ENCODE assay signal across 15 cellular contexts in genomic region chr3:150970665-150971327, GRCh38. TPM values are rescaled to one million over a fixed set of nuclear protein-coding genes. Genes with fewer than 3 reads are reported as not detected.
DNase-seq lines count a peak whose midpoint lies in the region; ATAC-seq, FAIRE-seq and TF ChIP-seq lines count a peak whose summit lies in the region.
"Had no signal": no experiment of that assay in that cellular context is flagged by ENCODE, and none has a peak within 500 bp of the region (broad histone marks: within the 10 kb centered on the region; RNA-seq: fewer than 3 reads in every experiment).

No MANE protein-coding gene starts in this region.

- H3K9ac ChIP-seq in K562 (ENCODE audit: insufficient read depth in 1 of 2, low read depth in 2 of 2, low read length in 2 of 2) = no peak overlapping the region
- H3K9ac ChIP-seq: BLaER1 treated with 17β-estradiol and CSF1 and Interleukin-3, amounts not matched to agents 10 nM and 100 nM had no signal

- ATAC-seq in K562 = no peak
- ATAC-seq in HG02642 (IDR thresholded peaks at IDR 0.05; ENCODE audit: poor library complexity, unreplicated experiment) = no peak
- no peak for ATAC-seq in GM18505 (IDR thresholded peaks at IDR 0.05; ENCODE audit: unreplicated experiment)
- ATAC-seq: gastrocnemius medialis had no signal

- no peak overlapping the region for H2AFZ ChIP-seq in K562 (ENCODE audit: low read depth, low read length)

- no peaks in the 10 kb centered on the region for H3K9me3 ChIP-seq in K562 (replicated peaks; ENCODE audit: control insufficient read depth, insufficient read depth, low read depth, low read length)
- H3K9me3 ChIP-seq: BLaER1 treated with 17β-estradiol and CSF1 and Interleukin-3, amounts not matched to agents 10 nM and 100 nM; gastrocnemius medialis; spleen had no signal

- POLR2A ChIA-PET in AG04449 (lab: Yijun Ruan, JAX) (no interaction called here), K562 (lab: Yijun Ruan, JAX) (no interaction called here), GM10248 (lab: Yijun Ruan, JAX) (no interaction called here)

- no peak for TF ChIP-seq EP300 in K562 (IDR thresholded peaks at IDR 0.05; ENCODE audit: low read length)

- H3K36me3 ChIP-seq in K562 (ENCODE audit: control insufficient read depth, insufficient read depth, low read length) = no peaks in the 10 kb centered on the region
- H3K36me3 ChIP-seq: BLaER1 treated with 17β-estradiol and CSF1 and Interleukin-3, amounts not matched to agents 10 nM and 100 nM; cardiac muscle cell; gastrocnemius medialis; spleen had no signal

- CTCF ChIA-PET in AG04449 (lab: Yijun Ruan, JAX) (interaction anchor here (1.2 kb wide), 3 partner anchors 12 to 183 kb away, joined by 3 to 5 read pairs (median 3); no protein-coding TSS in a partner anchor), K562 (lab: Yijun Ruan, JAX; ENCODE audit: low intra/inter-chr PET ratio) (no interaction called here), GM10248 (lab: Yijun Ruan, JAX) (no interaction called here)

- no peaks in the 10 kb centered on the region for H4K20me1 ChIP-seq in K562 (replicated peaks; ENCODE audit: control insufficient read depth, insufficient read depth, low read length)
- H4K20me1 ChIP-seq: BLaER1 treated with 17β-estradiol and CSF1 and Interleukin-3, amounts not matched to agents 10 nM and 100 nM had no signal

- no peak overlapping the region for H3K27ac ChIP-seq in K562 (ENCODE audit: extremely low read depth, low read depth, low read length)
- H3K27ac ChIP-seq: BLaER1 treated with 17β-estradiol and CSF1 and Interleukin-3, amounts not matched to agents 10 nM and 100 nM; cardiac muscle cell; gastrocnemius medialis; spleen had no signal

- H3K27me3 ChIP-seq in K562 (ENCODE audit: control insufficient read depth in 2 of 2, insufficient read depth in 2 of 2, low read length in 2 of 2) = peaks cover 7 to 8% of the 10 kb centered on the region in 2 experiments; a peak in 3 of 5 replicates
- H3K27me3 ChIP-seq: BLaER1 treated with 17β-estradiol and CSF1 and Interleukin-3, amounts not matched to agents 10 nM and 100 nM; cardiac muscle cell; gastrocnemius medialis had no signal

- H3K4me3 ChIP-seq in AG04449 (ENCODE audit: low read depth, low read length) (no peak overlapping the region), K562 (no peak overlapping the region)
- H3K4me3 ChIP-seq: BLaER1 treated with 17β-estradiol and CSF1 and Interleukin-3, amounts not matched to agents 10 nM and 100 nM; cardiac muscle cell; gastrocnemius medialis; spleen had no signal

- TF ChIP-seq POLR2A in K562 (conservative IDR thresholded peaks at IDR 0.05) (no peak), GM18505 (IDR thresholded peaks at IDR 0.05; ENCODE audit: borderline replicate concordance, extremely low read depth, insufficient read depth, insufficient read length) (no peak)

- no peaks in the 10 kb centered on the region for H3K79me2 ChIP-seq in K562 (ENCODE audit: control insufficient read depth, insufficient read depth, low read length)

- in situ Hi-C loops in K562 (cut with MboI) = no loop called here

- no peak for TF ChIP-seq RAD21 in K562 (CRISPR knock-in tag; conservative IDR thresholded peaks at IDR 0.05 in 1 of 2, IDR thresholded peaks at IDR 0.05 in 1 of 2)

- BruUV-seq in K562 (replicated peaks; lab: Mats Ljungman, UMichigan) = no TSS peak

- H3K9me1 ChIP-seq in K562 (ENCODE audit: control insufficient read depth, insufficient read depth, low read length) = no peaks in the 10 kb centered on the region

- intact Hi-C loops in K562 (cut with micrococcal nuclease) = no loop called here

- no peak for TF ChIP-seq CTCF in AG04449 (IDR thresholded peaks at IDR 0.05; ENCODE audit: insufficient read depth, low read length, missing control alignments)
- no peak for TF ChIP-seq CTCF in K562 (IDR thresholded peaks at IDR 0.05 in 2 of 3, conservative IDR thresholded peaks at IDR 0.05 in 1 of 3; ENCODE audit: insufficient read depth in 2 of 3, low read depth in 1 of 3, low read length in 3 of 3)
- TF ChIP-seq CTCF in GM10248 (IDR thresholded peaks at IDR 0.05; ENCODE audit: control extremely low read depth, extremely low read depth, low read depth, missing control alignments) = no peak

- 4% methylated on average over 6 of the region's 6 CpGs for WGBS in K562 (ENCODE audit: insufficient coverage, low coverage, missing lambda C conversion rate)

- FAIRE-seq in HTR-8/SVneo (lab: Jason Lieb, UNC) (no peak), K562 (lab: Jason Lieb, UNC) (no peak)

- H3K4me2 ChIP-seq in K562 (ENCODE audit: insufficient read depth, low read length) = no peak overlapping the region
- H3K4me2 ChIP-seq: BLaER1 treated with 17β-estradiol and CSF1 and Interleukin-3, amounts not matched to agents 10 nM and 100 nM had no signal

- no peaks in the 10 kb centered on the region for H3K4me1 ChIP-seq in K562 (replicated peaks in 1 of 2; ENCODE audit: control insufficient read depth in 2 of 2, insufficient read depth in 2 of 2, low read length in 2 of 2)
- H3K4me1 ChIP-seq: BLaER1 treated with 17β-estradiol and CSF1 and Interleukin-3, amounts not matched to agents 10 nM and 100 nM; gastrocnemius medialis; spleen had no signal

- DNase-seq in AG04449 (ENCODE audit: low read depth, low spot score) (peak; percentile 12), HTR-8/SVneo (ENCODE audit: insufficient read length, low spot score) (peak; percentile 45), K562 (ENCODE audit: extremely low read depth in 1 of 4, low spot score in 3 of 4) (no peak), kidney glomerular epithelial cell (lab: John Stamatoyannopoulos, UW) (peak; percentile 26), mucosa of gallbladder (ENCODE audit: low spot score) (no peak), GM10248 (ENCODE audit: extremely low spot score) (no peak)
- DNase-seq: gastrocnemius medialis, NCI-H82, spleen had no signal

TF ChIP-seq in K562, 482 proteins besides CTCF, POLR2A, EP300 and RAD21:
- TF ChIP-seq, protein P1, sequence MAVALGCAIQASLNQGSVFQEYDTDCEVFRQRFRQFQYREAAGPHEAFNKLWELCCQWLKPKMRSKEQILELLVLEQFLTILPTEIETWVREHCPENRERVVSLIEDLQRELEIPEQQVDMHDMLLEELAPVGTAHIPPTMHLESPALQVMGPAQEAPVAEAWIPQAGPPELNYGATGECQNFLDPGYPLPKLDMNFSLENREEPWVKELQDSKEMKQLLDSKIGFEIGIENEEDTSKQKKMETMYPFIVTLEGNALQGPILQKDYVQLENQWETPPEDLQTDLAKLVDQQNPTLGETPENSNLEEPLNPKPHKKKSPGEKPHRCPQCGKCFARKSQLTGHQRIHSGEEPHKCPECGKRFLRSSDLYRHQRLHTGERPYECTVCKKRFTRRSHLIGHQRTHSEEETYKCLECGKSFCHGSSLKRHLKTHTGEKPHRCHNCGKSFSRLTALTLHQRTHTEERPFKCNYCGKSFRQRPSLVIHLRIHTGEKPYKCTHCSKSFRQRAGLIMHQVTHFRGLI (CRISPR knock-in tag; IDR thresholded peaks at IDR 0.05) = no peak
- TF ChIP-seq CBX5 (IDR thresholded peaks at IDR 0.05; ENCODE audit: borderline replicate concordance, low read depth) (no peak), PRMT5 (CRISPR knock-in tag; IDR thresholded peaks at IDR 0.05) (no peak), FOSL1 (tag; conservative IDR thresholded peaks at IDR 0.05) (peak; percentile 62)
- TF ChIP-seq, protein P2, sequence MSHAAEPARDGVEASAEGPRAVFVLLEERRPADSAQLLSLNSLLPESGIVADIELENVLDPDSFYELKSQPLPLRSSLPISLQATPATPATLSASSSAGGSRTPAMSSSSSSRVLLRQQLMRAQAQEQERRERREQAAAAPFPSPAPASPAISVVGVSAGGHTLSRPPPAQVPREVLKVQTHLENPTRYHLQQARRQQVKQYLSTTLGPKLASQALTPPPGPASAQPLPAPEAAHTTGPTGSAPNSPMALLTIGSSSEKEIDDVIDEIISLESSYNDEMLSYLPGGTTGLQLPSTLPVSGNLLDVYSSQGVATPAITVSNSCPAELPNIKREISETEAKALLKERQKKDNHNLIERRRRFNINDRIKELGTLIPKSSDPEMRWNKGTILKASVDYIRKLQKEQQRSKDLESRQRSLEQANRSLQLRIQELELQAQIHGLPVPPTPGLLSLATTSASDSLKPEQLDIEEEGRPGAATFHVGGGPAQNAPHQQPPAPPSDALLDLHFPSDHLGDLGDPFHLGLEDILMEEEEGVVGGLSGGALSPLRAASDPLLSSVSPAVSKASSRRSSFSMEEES (CRISPR knock-in tag; IDR thresholded peaks at IDR 0.05) = peak; percentile 22; the same call in 1 of the 2 replicates

RNA-seq across cellular contexts. Expression of gene CLRN1, which starts 1.7 kb away (rescaled TPM):
- not detected in 2 replicates for total RNA-seq in K562 (2011; cell fraction: chromatin; rRNA removed; ENCODE audit: low replicate concordance)
- total RNA-seq in K562 (2011; cell fraction: nucleolus; rRNA removed) = not detected in 2 replicates
- total RNA-seq in K562 (2011; cell fraction: nucleoplasm; rRNA removed) = not detected in 2 replicates
- total RNA-seq in K562 (2014; rRNA removed) (not detected in 2 replicates), K562 (2014; rRNA removed; fragmentation: Illumina TruSeq; extraction: Trizol) (not detected in 2 replicates), K562 (2015; rRNA removed; fragmentation: Illumina TruSeq; extraction: Trizol) (not detected in 2 replicates), K562 (2021) (not detected in 2 replicates), mucosa of gallbladder (not detected)
- polyA plus RNA-seq in K562 (2011; rRNA removed) (not detected in 2 replicates), K562 (2014; fragmentation: Illumina TruSeq; extraction: Trizol) (not detected in 2 replicates), K562 (2014; fragmentation: Nextera tagmentation; extraction: Ambion mirVana) (not detected), K562 (2014; rRNA removed) (not detected in 2 replicates)
- polyA plus RNA-seq in K562 (2011; cell fraction: cytosol; rRNA removed) = not detected in 2 replicates
- not detected in 2 replicates for polyA plus RNA-seq in K562 (2011; cell fraction: nucleus; rRNA removed)
- polyA plus RNA-seq in K562 (2012) = not detected in 2 replicates
- not detected in 2 replicates for polyA minus RNA-seq in K562 (2011; rRNA and poly(A)+ RNA removed)
- not detected in 2 replicates for polyA minus RNA-seq in K562 (2011; cell fraction: cytosol; rRNA and poly(A)+ RNA removed)
- not detected in 2 replicates for polyA minus RNA-seq in K562 (2011; cell fraction: nucleus; rRNA and poly(A)+ RNA removed)
- total RNA-seq: cardiac muscle cell; gastrocnemius medialis; mesenteric fat pad; spleen; T-helper 2 cell treated with Interferon-gamma antibody and Interleukin-4, amounts not matched to agents 100 ng/mL and 5 ng/mL, for 36 hours had no signal
- polyA plus RNA-seq: cardiac muscle cell, spleen had no signal

Comparison
In these comparisons a context has a peak if more than half of its experiments do, and no peak if none do; other contexts are left out.
1. DNase-seq: peak in AG04449 (single experiment), HTR-8/SVneo (single experiment) and kidney glomerular epithelial cell (single experiment); none in K562 (0 of 4), mucosa of gallbladder (single experiment) and GM10248 (single experiment).